In genomic region chr9:97804059-97804365, GRCh38 we compare ENCODE assay signal across 9 cellular contexts. TPM values are rescaled to one million over a fixed set of nuclear protein-coding genes. Genes with fewer than 3 reads are reported as not detected.
A peak's percentile ranks its signal among the peaks of the same experiment; 100 is the strongest.
DNase-seq lines count a peak whose midpoint lies in the region; ATAC-seq, FAIRE-seq and TF ChIP-seq lines count a peak whose summit lies in the region.
"Had no signal": no experiment of that assay in that cellular context is flagged by ENCODE, and none has a peak within 500 bp of the region (broad histone marks: within the 10 kb centered on the region; RNA-seq: fewer than 3 reads in every experiment).

No MANE protein-coding gene starts in this region.

- H2AFZ ChIP-seq in PC-9: peak overlapping the region; percentile 81

- H3K4me2 ChIP-seq in PC-9: peak overlapping the region; percentile 87

- intact Hi-C loops in PC-9 (cut with micrococcal nuclease; ENCODE audit: unreplicated experiment): loop anchor here (5.0 kb wide), 1 partner anchor 98 kb away; no protein-coding TSS in a partner anchor

- POLR2A ChIA-PET in PC-9 (lab: Charles Lee; ENCODE audit: unreplicated experiment): no interaction called here

- H3K4me3 ChIP-seq in PC-9 (peak overlapping the region; percentile 64), endodermal cell (ENCODE audit: low read length) (peak overlapping the region; percentile 82)

- H3K27me3 ChIP-seq in PC-9 (ENCODE audit: insufficient read depth, low read depth) (no peaks in the 10 kb centered on the region), endodermal cell (ENCODE audit: control insufficient read depth, insufficient read depth, low read length, poor library complexity, severe bottlenecking) (peaks cover 47% of the 10 kb centered on the region)

- peaks cover 7% of the 10 kb centered on the region for H3K4me1 Mint-ChIP-seq in endodermal cell
- H3K4me1 Mint-ChIP-seq in osteocyte (ENCODE audit: unreplicated experiment): peaks cover 6% of the 10 kb centered on the region

- peaks cover 60% of the 10 kb centered on the region for H3K4me1 ChIP-seq in PC-9 (replicated peaks; ENCODE audit: insufficient read depth)
- H3K4me1 ChIP-seq in endodermal cell (ENCODE audit: control insufficient read depth, insufficient read depth, low read length): no peaks in the 10 kb centered on the region

- H4K20me1 ChIP-seq in PC-9 (ENCODE audit: insufficient read depth): no peaks in the 10 kb centered on the region

- peak overlapping the region; percentile 25 for H3K9ac ChIP-seq in endodermal cell (ENCODE audit: extremely low read depth, low read length, poor library complexity, severe bottlenecking)

- H3K27ac ChIP-seq in PC-9 (peak overlapping the region; percentile 85), endodermal cell (ENCODE audit: low read depth, low read length) (no peak overlapping the region)

- BruUV-seq in PC-9 (replicated peaks; lab: Mats Ljungman, UMichigan): TSS peak; percentile 82

- FAIRE-seq in GM12891 (lab: Jason Lieb, UNC): peak; percentile 64

- H3K36me3 Mint-ChIP-seq in endodermal cell (ENCODE audit: low read depth) (no peaks in the 10 kb centered on the region), osteocyte (ENCODE audit: unreplicated experiment) (no peaks in the 10 kb centered on the region)

- ATAC-seq in GM21717 (IDR thresholded peaks at IDR 0.05; ENCODE audit: unreplicated experiment): no peak

- H3F3A ChIP-seq in PC-9 (ENCODE audit: insufficient read depth, low read depth): peaks cover 44% of the 10 kb centered on the region

- H3K36me3 ChIP-seq in PC-9 (ENCODE audit: low read depth): no peaks in the 10 kb centered on the region
- H3K36me3 ChIP-seq in endodermal cell (ENCODE audit: control insufficient read depth, insufficient read depth, low read length): no peaks in the 10 kb centered on the region

- 61 to 88% methylated on average over 3 to 5 of the region's 5 CpGs for WGBS in endodermal cell (ENCODE audit: insufficient coverage in 1 of 2, insufficient read length in 1 of 2), 2 experiments

- TF ChIP-seq POLR2A in GM12891 (IDR thresholded peaks at IDR 0.05; ENCODE audit: low read depth, low read length): no peak

- H3K9me3 Mint-ChIP-seq in endodermal cell (no peaks in the 10 kb centered on the region), osteocyte (ENCODE audit: unreplicated experiment) (no peaks in the 10 kb centered on the region)

- peak overlapping the region; percentile 59 for H3K4me3 Mint-ChIP-seq in endodermal cell
- H3K4me3 Mint-ChIP-seq in osteocyte (ENCODE audit: unreplicated experiment): peak overlapping the region; percentile 69

- H3K9me3 ChIP-seq in PC-9 (ENCODE audit: insufficient read depth, low read depth) (no peaks in the 10 kb centered on the region), endodermal cell (ENCODE audit: control insufficient read depth, low read length) (no peaks in the 10 kb centered on the region)

- H3K9me2 ChIP-seq in PC-9 (ENCODE audit: insufficient read depth): no peaks in the 10 kb centered on the region

- H3K27me3 Mint-ChIP-seq in endodermal cell (ENCODE audit: insufficient read depth): peaks cover 75% of the 10 kb centered on the region
- H3K27me3 Mint-ChIP-seq in osteocyte (ENCODE audit: unreplicated experiment): peaks cover 58% of the 10 kb centered on the region

- no peak for TF ChIP-seq CTCF in PC-9 (conservative IDR thresholded peaks at IDR 0.05)
- no peak for TF ChIP-seq CTCF in endodermal cell (conservative IDR thresholded peaks at IDR 0.05)
- TF ChIP-seq CTCF in osteocyte (IDR thresholded peaks at IDR 0.05): no peak

- DNase-seq in GM12891 (ENCODE audit: insufficient read length, low spot score): no peak
- DNase-seq in PC-9: no peak
- DNase-seq in endodermal cell: no peak
- peak; percentile 64 for DNase-seq in osteocyte (ENCODE audit: extremely low spot score, unreplicated experiment)
- no peak for DNase-seq in C1 segment of cervical spinal cord (lab: John Stamatoyannopoulos, UW)
- DNase-seq in NOMO-1 treated with DMSO at 0.1 percent for 48 hours (lab: John Stamatoyannopoulos, UW; ENCODE audit: unreplicated experiment): no peak
- no peak for DNase-seq in mesenteric fat pad (ENCODE audit: low spot score)

- H3K79me2 ChIP-seq in PC-9 (ENCODE audit: low read depth): no peaks in the 10 kb centered on the region

- CTCF ChIA-PET in PC-9 (lab: Charles Lee): no interaction called here

- H3K27ac Mint-ChIP-seq in endodermal cell (no peak overlapping the region), osteocyte (ENCODE audit: unreplicated experiment) (no peak overlapping the region)

TF ChIP-seq in GM12891, 5 proteins besides CTCF, POLR2A, EP300 and RAD21:
- TF ChIP-seq TAF1 (IDR thresholded peaks at IDR 0.05; ENCODE audit: low read depth, low read length): no peak
- TF ChIP-seq POLR2AphosphoS5 (IDR thresholded peaks at IDR 0.05; ENCODE audit: low read depth, low read length): no peak
- TF ChIP-seq SPI1 (IDR thresholded peaks at IDR 0.05; ENCODE audit: low read depth, low read length): no peak
- TF ChIP-seq PAX5 (IDR thresholded peaks at IDR 0.05; ENCODE audit: insufficient read depth, low read length, severe bottlenecking): no peak
- no peak for TF ChIP-seq POU2F2 (IDR thresholded peaks at IDR 0.05; ENCODE audit: low read depth, low read length)
TF ChIP-seq in GM12891: peak in this region for 0.

RNA-seq across cellular contexts. Expression of gene FOXE1, which starts 49.0 kb away (rescaled TPM):
- not detected for polyA plus RNA-seq in GM12891 (2012; ENCODE audit: low read depth, missing spikeins)
- 5.7 and 7.7 TPM in 2 replicates for total RNA-seq in PC-9 (2021)
- total RNA-seq in endodermal cell: not detected
- not detected for polyA plus RNA-seq in endodermal cell (2013, experiment 1 of 2)
- 0.21 TPM for polyA plus RNA-seq in endodermal cell (2013, experiment 2 of 2)
- total RNA-seq in osteocyte: not detected in 2 replicates
- not detected for total RNA-seq in mesenteric fat pad
- total RNA-seq: skeletal muscle tissue had no signal
